ENCODE assay signal across 11 cellular contexts in the genomic region with DNA sequence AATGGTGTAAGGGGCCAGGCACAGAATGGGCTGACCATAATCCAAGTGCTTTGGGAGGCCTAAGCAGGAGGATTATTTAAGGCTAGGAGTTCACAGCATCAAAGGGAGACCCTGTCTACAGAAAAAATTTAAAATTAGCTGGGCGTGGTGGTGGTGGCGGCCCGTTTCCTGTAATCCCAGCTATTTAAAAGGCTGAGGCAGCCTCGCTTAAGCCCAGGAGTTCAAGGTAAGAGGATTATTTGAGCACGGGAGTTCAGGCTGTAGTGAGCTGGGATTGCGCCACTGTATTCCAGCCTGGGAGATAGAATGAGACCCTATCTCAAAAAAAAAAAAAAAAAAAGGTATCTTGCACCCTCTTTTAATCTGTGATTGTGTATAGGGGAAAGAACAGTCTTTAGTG. TPM values are rescaled to one million over a fixed set of nuclear protein-coding genes. Genes with fewer than 3 reads are reported as not detected.
DNase-seq lines count a peak whose midpoint lies in the region; ATAC-seq, FAIRE-seq and TF ChIP-seq lines count a peak whose summit lies in the region.
"Had no signal": no experiment of that assay in that cellular context is flagged by ENCODE, and none has a peak within 500 bp of the region (broad histone marks: within the 10 kb centered on the region; RNA-seq: fewer than 3 reads in every experiment).

No MANE protein-coding gene starts in this region.

- H3K9ac ChIP-seq in keratinocyte (ENCODE audit: control insufficient read depth, extremely low read depth, insufficient read depth, low read length), result peak overlapping the region; percentile 92

- no peak for TF ChIP-seq POLR2A in upper lobe of left lung (IDR thresholded peaks at IDR 0.05)

- dilution Hi-C loops in keratinocyte (cut with MboI; ENCODE audit: extremely low pct_ligation_motif_present, low sequenced_read_pairs), result loop anchor here (25.0 kb wide), 1 partner anchor 180 kb away; no protein-coding TSS in a partner anchor

- H3K4me1 ChIP-seq in A673 (ENCODE audit: insufficient read depth, low read length, poor library complexity, severe bottlenecking) (no peaks in the 10 kb centered on the region), GM23338 (ENCODE audit: insufficient read depth) (peaks cover 14% of the 10 kb centered on the region; the same call in 1 of the 2 replicates), keratinocyte (ENCODE audit: control insufficient read depth, extremely low read depth, insufficient read depth, low read length) (peaks cover 21% of the 10 kb centered on the region), upper lobe of left lung (peaks cover 26 to 45% (median 29%) of the 10 kb centered on the region in 4 donors)

- no peaks in the 10 kb centered on the region for H3K9me3 Mint-ChIP-seq in GM23338
- H3K9me3 Mint-ChIP-seq in activated T-helper 17 cell treated with anti-CD3 and anti-CD28 coated beads, Interleukin-2, amount 50 U/mL, for 72 hours, result no peaks in the 10 kb centered on the region

- WGBS in upper lobe of left lung, 2 donors, result 79 to 81% methylated on average over 6 of the region's 6 CpGs

- H3K4me3 ChIP-seq in A673 (ENCODE audit: low read depth, low read length, poor library complexity, severe bottlenecking) (peak overlapping the region; percentile 74), GM23338 (peak overlapping the region; percentile 85), keratinocyte (ENCODE audit: control insufficient read depth in 2 of 3, extremely low read depth in 1 of 3, insufficient read depth in 2 of 3, low read depth in 1 of 3, low read length in 3 of 3) (peak overlapping the region in 1 of 3 experiments; percentile 99), upper lobe of left lung (peak overlapping the region in 1 of 4 donors; percentile 74)

- no peak for FAIRE-seq in keratinocyte (lab: Jason Lieb, UNC)

- H3K79me2 ChIP-seq in GM23338 (replicated peaks; ENCODE audit: insufficient read depth), result peaks cover 48% of the 10 kb centered on the region
- H3K79me2 ChIP-seq in keratinocyte (ENCODE audit: control insufficient read depth, insufficient read depth, low read length), result peaks cover 44% of the 10 kb centered on the region

- H3K36me3 ChIP-seq in A673 (ENCODE audit: insufficient read depth, low read length, poor library complexity, severe bottlenecking) (peaks cover 6% of the 10 kb centered on the region), GM23338 (ENCODE audit: insufficient read depth) (peaks cover 20% of the 10 kb centered on the region), keratinocyte (ENCODE audit: control insufficient read depth in 2 of 2, extremely low read depth in 1 of 2, insufficient read depth in 2 of 2, low read length in 2 of 2) (peaks cover 6 to 10% of the 10 kb centered on the region in 2 experiments), upper lobe of left lung (peaks cover 0 to 38% (median 15%) of the 10 kb centered on the region in 4 donors)

- H3K4me3 Mint-ChIP-seq in GM23338, result peak overlapping the region; percentile 93
- H3K4me3 Mint-ChIP-seq in activated T-helper 17 cell treated with anti-CD3 and anti-CD28 coated beads, Interleukin-2, amount 50 U/mL, for 72 hours, result peak overlapping the region; percentile 93

- H4K20me1 ChIP-seq in GM23338 (replicated peaks; ENCODE audit: insufficient read depth), result peaks cover 23% of the 10 kb centered on the region
- peaks cover 4% of the 10 kb centered on the region for H4K20me1 ChIP-seq in keratinocyte (ENCODE audit: control insufficient read depth, extremely low read depth, insufficient read depth, low read length)

- H3K27me3 Mint-ChIP-seq in GM23338 (ENCODE audit: insufficient read depth, low read depth, poor library complexity), result peaks cover 6% of the 10 kb centered on the region
- no peaks in the 10 kb centered on the region for H3K27me3 Mint-ChIP-seq in activated T-helper 17 cell treated with anti-CD3 and anti-CD28 coated beads, Interleukin-2, amount 50 U/mL, for 72 hours

- no TSS peak for BruUV-seq in A673 (replicated peaks; lab: Mats Ljungman, UMichigan)

- H3K27me3 ChIP-seq in A673 (replicated peaks; ENCODE audit: insufficient read depth, low read depth, low read length, poor library complexity) (no peaks in the 10 kb centered on the region), GM23338 (ENCODE audit: insufficient read depth) (no peaks in the 10 kb centered on the region), keratinocyte (ENCODE audit: control insufficient read depth, extremely low read depth, insufficient read depth, low read length) (no peaks in the 10 kb centered on the region), upper lobe of left lung (no peaks in the 10 kb centered on the region)

- TF ChIP-seq CTCF in A673 (conservative IDR thresholded peaks at IDR 0.05; ENCODE audit: low read depth, low read length), result no peak
- no peak for TF ChIP-seq CTCF in GM23338 (conservative IDR thresholded peaks at IDR 0.05; ENCODE audit: low read depth in 2 of 2)
- no peak for TF ChIP-seq CTCF in keratinocyte (optimal IDR thresholded peaks at IDR 0.05 in 1 of 3, IDR thresholded peaks at IDR 0.05 in 1 of 3, conservative IDR thresholded peaks at IDR 0.05 in 1 of 3; ENCODE audit: extremely low read depth in 1 of 3, insufficient read depth in 2 of 3, low read length in 3 of 3)
- no peak for TF ChIP-seq CTCF in upper lobe of left lung (IDR thresholded peaks at IDR 0.05)

- no peak for TF ChIP-seq EP300 in upper lobe of left lung (IDR thresholded peaks at IDR 0.05)

- POLR2A ChIA-PET in A673 (lab: Charles Lee; ENCODE audit: low non-redundant PET), result no interaction called here

- DNase-seq in A673 (ENCODE audit: low spot score) (no peak), GM23338 (ENCODE audit: low spot score) (no peak), keratinocyte (ENCODE audit: low read depth, low spot score) (no peak), NCI-H748 treated with DMSO at 0.1 percent for 48 hours (lab: John Stamatoyannopoulos, UW) (no peak), H4 (ENCODE audit: low spot score) (no peak), SKM-1 treated with dmso at 0.1 percent for 144 hours (lab: John Stamatoyannopoulos, UW; ENCODE audit: unreplicated experiment) (no peak), upper lobe of left lung (no peak)
- DNase-seq: DMS153, hippocampal formation, NCI-H510A had no signal

- H3F3A ChIP-seq in GM23338 (replicated peaks; ENCODE audit: low read depth), result peaks cover 52% of the 10 kb centered on the region

- H3K9me1 ChIP-seq in keratinocyte (ENCODE audit: control insufficient read depth, extremely low read depth, insufficient read depth, low read length), result peaks cover 3% of the 10 kb centered on the region

- H3K9me3 ChIP-seq in A673 (ENCODE audit: low read depth, low read length, poor library complexity, severe bottlenecking), result no peaks in the 10 kb centered on the region
- H3K9me3 ChIP-seq in keratinocyte (ENCODE audit: control insufficient read depth, low read depth, low read length), result no peaks in the 10 kb centered on the region
- no peaks in the 10 kb centered on the region for H3K9me3 ChIP-seq in upper lobe of left lung

- ATAC-seq in GM23338, result no peak
- ATAC-seq in activated T-helper 17 cell treated with anti-CD3 and anti-CD28 coated beads, Interleukin-2, amount 50 U/mL, for 72 hours (replicated peaks), result no peak
- no peak for ATAC-seq in upper lobe of left lung (ENCODE audit: low FRiP score in 2 of 2)

- CTCF ChIA-PET in A673 (lab: Charles Lee), result no interaction called here

- no peak overlapping the region for H2AFZ ChIP-seq in GM23338
- no peak overlapping the region for H2AFZ ChIP-seq in keratinocyte (ENCODE audit: control insufficient read depth, low read length)

- H3K4me1 Mint-ChIP-seq in GM23338, result peaks cover 22% of the 10 kb centered on the region
- H3K4me1 Mint-ChIP-seq in activated T-helper 17 cell treated with anti-CD3 and anti-CD28 coated beads, Interleukin-2, amount 50 U/mL, for 72 hours, result peaks cover 22% of the 10 kb centered on the region

- intact Hi-C loops in A673 (cut with micrococcal nuclease; ENCODE audit: unreplicated experiment), result no loop called here

- peak overlapping the region; percentile 92; the same call in 1 of the 2 replicates for H3K4me2 ChIP-seq in GM23338
- peak overlapping the region; percentile 86 for H3K4me2 ChIP-seq in keratinocyte (ENCODE audit: control insufficient read depth, extremely low read depth, insufficient read depth, low read depth, low read length)

- H3K9me2 ChIP-seq in GM23338 (ENCODE audit: insufficient read depth), result no peaks in the 10 kb centered on the region

- no peak overlapping the region for H3K27ac Mint-ChIP-seq in GM23338
- H3K27ac Mint-ChIP-seq in activated T-helper 17 cell treated with anti-CD3 and anti-CD28 coated beads, Interleukin-2, amount 50 U/mL, for 72 hours, result peak overlapping the region; percentile 91

- H3K36me3 Mint-ChIP-seq in GM23338 (ENCODE audit: low read depth), result peaks cover 43% of the 10 kb centered on the region
- peaks cover 64% of the 10 kb centered on the region for H3K36me3 Mint-ChIP-seq in activated T-helper 17 cell treated with anti-CD3 and anti-CD28 coated beads, Interleukin-2, amount 50 U/mL, for 72 hours (ENCODE audit: low read depth)

- no peak overlapping the region for H3K27ac ChIP-seq in A673 (ENCODE audit: low read depth, low read length, poor library complexity, severe bottlenecking)
- peak overlapping the region; percentile 81 for H3K27ac ChIP-seq in GM23338 (ENCODE audit: low read depth)
- peak overlapping the region; percentile 33 for H3K27ac ChIP-seq in keratinocyte (ENCODE audit: control insufficient read depth, insufficient read depth, low read length)
- H3K27ac ChIP-seq in upper lobe of left lung, result no peak overlapping the region

RNA-seq across cellular contexts. Expression of a gene that starts 1.9 kb away (rescaled TPM):
- 118 and 152 TPM in 2 replicates for total RNA-seq in A673 (2021)
- total RNA-seq in GM23338 (2014; rRNA removed; shearing (Covaris generic)), result 362 and 419 TPM in 2 replicates
- 2,089 and 2,333 TPM in 2 replicates for polyA plus RNA-seq in GM23338 (2016; fragmentation: Nextera tagmentation; extraction: Ambion mirVana)
- 100 to 1,000 TPM; 181 to 328 TPM for total RNA-seq in activated T-helper 17 cell treated with anti-CD3 and anti-CD28 coated beads, Interleukin-2, amount 50 U/mL, for 72 hours
- polyA plus RNA-seq in keratinocyte, result 190 to 418 TPM (median 306 TPM) in 3 replicates
- polyA plus RNA-seq in keratinocyte (2011; ENCODE audit: low read depth), result 59.2 TPM
- 291 and 312 TPM in 2 replicates for polyA plus RNA-seq in keratinocyte (2011; cell fraction: cytosol; rRNA removed)
- polyA plus RNA-seq in keratinocyte (2011; cell fraction: nucleus; rRNA removed), result 60.6 and 110 TPM in 2 replicates
- 311 and 566 TPM in 2 replicates for polyA plus RNA-seq in keratinocyte (2012; ENCODE audit: low replicate concordance)
- polyA minus RNA-seq in keratinocyte, result 2.3 to 21.0 TPM (median 11.6 TPM) in 3 replicates
- 84.6 TPM for polyA minus RNA-seq in keratinocyte (2011; cell fraction: cytosol; rRNA and poly(A)+ RNA removed)
- 6.3 and 9.9 TPM in 2 replicates for polyA minus RNA-seq in keratinocyte (2011; cell fraction: nucleus; rRNA and poly(A)+ RNA removed)
- 502 and 627 TPM in 2 replicates for total RNA-seq in H4 (2014; rRNA removed; shearing (Covaris generic))
- total RNA-seq in upper lobe of left lung, result 100 to 1,000 TPM; 115 to 282 (median 163) TPM

RNA-seq across cellular contexts. Expression of a gene that starts 2.0 kb away (rescaled TPM):
- total RNA-seq in A673 (2021), result 11.7 and 11.8 TPM in 2 replicates
- total RNA-seq in GM23338 (2014; rRNA removed; shearing (Covaris generic)), result 24.1 and 28.9 TPM in 2 replicates
- 20.8 and 22.2 TPM in 2 replicates for polyA plus RNA-seq in GM23338 (2016; fragmentation: Nextera tagmentation; extraction: Ambion mirVana)
- total RNA-seq in activated T-helper 17 cell treated with anti-CD3 and anti-CD28 coated beads, Interleukin-2, amount 50 U/mL, for 72 hours, result 10 to 100 TPM; 15.5 to 28.4 TPM
- 27.9 to 28.8 TPM (median 28.4 TPM) in 3 replicates for polyA plus RNA-seq in keratinocyte
- polyA plus RNA-seq in keratinocyte (2011; ENCODE audit: low read depth), result 13.6 TPM
- polyA plus RNA-seq in keratinocyte (2011; cell fraction: cytosol; rRNA removed), result 18.9 and 21.4 TPM in 2 replicates
- 20.3 and 22.1 TPM in 2 replicates for polyA plus RNA-seq in keratinocyte (2011; cell fraction: nucleus; rRNA removed)
- 14.3 and 21.5 TPM in 2 replicates for polyA plus RNA-seq in keratinocyte (2012; ENCODE audit: low replicate concordance)
- 14.3 to 24.7 TPM (median 19.8 TPM) in 3 replicates for polyA minus RNA-seq in keratinocyte
- polyA minus RNA-seq in keratinocyte (2011; cell fraction: cytosol; rRNA and poly(A)+ RNA removed), result 15.3 TPM
- polyA minus RNA-seq in keratinocyte (2011; cell fraction: nucleus; rRNA and poly(A)+ RNA removed), result 5.0 and 8.2 TPM in 2 replicates
- 23.3 and 28.6 TPM in 2 replicates for total RNA-seq in H4 (2014; rRNA removed; shearing (Covaris generic))
- total RNA-seq in upper lobe of left lung, result 10 to 100 TPM in 5 of 6 donors, 1 to 10 TPM in 1; 6.3 to 18.2 (median 13.2) TPM

RNA-seq across cellular contexts. Expression of a gene that starts 4.6 kb away (rescaled TPM):
- 9.5 and 9.7 TPM in 2 replicates for total RNA-seq in A673 (2021)
- 17.3 and 17.6 TPM in 2 replicates for total RNA-seq in GM23338 (2014; rRNA removed; shearing (Covaris generic))
- 5.8 and 6.1 TPM in 2 replicates for polyA plus RNA-seq in GM23338 (2016; fragmentation: Nextera tagmentation; extraction: Ambion mirVana)
- total RNA-seq in activated T-helper 17 cell treated with anti-CD3 and anti-CD28 coated beads, Interleukin-2, amount 50 U/mL, for 72 hours, result 10 to 100 TPM; 10.5 to 14.9 TPM
- 8.6 to 9.7 TPM (median 9.1 TPM) in 3 replicates for polyA plus RNA-seq in keratinocyte
- 2.1 TPM for polyA plus RNA-seq in keratinocyte (2011; ENCODE audit: low read depth)
- polyA plus RNA-seq in keratinocyte (2011; cell fraction: cytosol; rRNA removed), result 7.6 and 9.1 TPM in 2 replicates
- 13.1 and 13.9 TPM in 2 replicates for polyA plus RNA-seq in keratinocyte (2011; cell fraction: nucleus; rRNA removed)
- 5.1 and 8.2 TPM in 2 replicates for polyA plus RNA-seq in keratinocyte (2012; ENCODE audit: low replicate concordance)
- polyA minus RNA-seq in keratinocyte, result 10.4 to 15.1 TPM (median 15.0 TPM) in 3 replicates
- polyA minus RNA-seq in keratinocyte (2011; cell fraction: cytosol; rRNA and poly(A)+ RNA removed), result 7.1 TPM
- polyA minus RNA-seq in keratinocyte (2011; cell fraction: nucleus; rRNA and poly(A)+ RNA removed), result 6.3 and 11.2 TPM in 2 replicates
- 5.3 and 5.7 TPM in 2 replicates for total RNA-seq in H4 (2014; rRNA removed; shearing (Covaris generic))
- 10 to 100 TPM in 1 of 6 donors, 1 to 10 TPM in 5; 5.1 to 10.5 (median 6.5) TPM for total RNA-seq in upper lobe of left lung

RNA-seq across cellular contexts. Expression of a gene that starts 12.1 kb away (rescaled TPM):
- 24.6 and 38.0 TPM in 2 replicates for total RNA-seq in A673 (2021)
- total RNA-seq in GM23338 (2014; rRNA removed; shearing (Covaris generic)), result 144 and 164 TPM in 2 replicates
- 49.0 and 49.3 TPM in 2 replicates for polyA plus RNA-seq in GM23338 (2016; fragmentation: Nextera tagmentation; extraction: Ambion mirVana)
- 1 to 10 TPM; 3.5 to 3.8 TPM for total RNA-seq in activated T-helper 17 cell treated with anti-CD3 and anti-CD28 coated beads, Interleukin-2, amount 50 U/mL, for 72 hours
- 67.5 to 124 TPM (median 83.0 TPM) in 3 replicates for polyA plus RNA-seq in keratinocyte
- 78.3 TPM for polyA plus RNA-seq in keratinocyte (2011; ENCODE audit: low read depth)
- 15.3 and 27.8 TPM in 2 replicates for polyA plus RNA-seq in keratinocyte (2011; cell fraction: cytosol; rRNA removed)
- polyA plus RNA-seq in keratinocyte (2011; cell fraction: nucleus; rRNA removed), result 412 and 505 TPM in 2 replicates
- polyA plus RNA-seq in keratinocyte (2012; ENCODE audit: low replicate concordance), result 67.7 and 78.5 TPM in 2 replicates
- polyA minus RNA-seq in keratinocyte, result 149 to 232 TPM (median 170 TPM) in 3 replicates
- polyA minus RNA-seq in keratinocyte (2011; cell fraction: cytosol; rRNA and poly(A)+ RNA removed), result 90.0 TPM
- polyA minus RNA-seq in keratinocyte (2011; cell fraction: nucleus; rRNA and poly(A)+ RNA removed), result 318 and 338 TPM in 2 replicates
- 4.3 and 9.6 TPM in 2 replicates for total RNA-seq in H4 (2014; rRNA removed; shearing (Covaris generic))
- 100 to 1,000 TPM in 4 of 6 donors, 10 to 100 TPM in 2; 91.2 to 588 (median 123) TPM for total RNA-seq in upper lobe of left lung

Comparison
In these comparisons a context has a peak if more than half of its experiments do, and no peak if none do; other contexts are left out.
1. H3K27ac ChIP-seq: peak in GM23338 (single experiment) and keratinocyte (single experiment); none in A673 (single experiment) and upper lobe of left lung (0 of 4).